ENCODE assay signal across 8 cellular contexts in the genomic region with DNA sequence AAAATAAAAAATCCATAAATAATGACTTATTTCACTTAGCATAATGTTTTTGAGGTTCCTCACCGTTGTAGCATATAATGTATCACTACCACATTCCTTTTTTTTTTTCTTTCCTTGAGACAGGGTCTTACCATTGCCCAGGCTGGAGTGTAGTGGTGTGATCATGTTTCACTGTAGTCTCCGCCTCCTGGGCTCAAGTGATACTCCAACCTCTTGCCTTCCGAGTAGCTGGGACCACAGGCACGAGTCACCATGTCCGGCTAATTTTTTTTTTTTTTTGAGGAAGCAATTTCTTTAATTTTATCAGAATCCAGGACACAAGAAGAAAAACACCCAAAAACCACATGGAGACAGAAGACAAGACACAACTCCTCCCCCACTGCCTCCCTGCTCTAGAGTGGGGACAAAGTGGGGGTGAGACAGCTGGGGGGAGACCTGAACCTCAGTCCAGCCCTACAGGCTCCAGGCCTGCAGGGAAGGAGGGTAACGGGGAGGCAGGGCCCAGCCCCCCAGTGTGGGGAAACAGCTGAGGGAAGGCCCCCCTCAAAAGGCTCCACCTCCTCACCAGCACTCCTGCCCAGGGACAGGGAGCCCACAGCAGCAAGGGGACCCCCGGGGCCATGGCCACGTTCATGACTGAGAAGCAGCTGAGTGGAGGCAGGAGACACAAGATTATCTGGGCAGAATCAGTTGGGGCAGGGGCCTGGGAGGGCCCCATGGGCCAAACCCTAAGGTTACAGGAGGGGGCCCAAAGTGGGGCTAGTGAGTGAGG. TPM values are rescaled to one million over a fixed set of nuclear protein-coding genes. Genes with fewer than 3 reads are reported as not detected.
A peak's percentile ranks its signal among the peaks of the same experiment; 100 is the strongest.
DNase-seq lines count a peak whose midpoint lies in the region; FAIRE-seq and TF ChIP-seq lines count a peak whose summit lies in the region.
"Not testable (repeated sequence)": the region's sequence is repeated elsewhere in the genome, so short reads cannot be mapped to it uniquely, and the experiment has no call there.

No MANE protein-coding gene starts in this region.

- not testable (repeated sequence) for H3K18ac ChIP-seq in H1 (ENCODE audit: extremely low read depth, low read length)

- H3K23ac ChIP-seq in H1 (ENCODE audit: insufficient read length): not testable (repeated sequence)

- H2BK120ac ChIP-seq in H1 (replicated peaks; ENCODE audit: low read depth, low read length): not testable (repeated sequence)

- not testable (repeated sequence) for H2AK5ac ChIP-seq in H1 (ENCODE audit: low read depth, low read length)

- TF ChIP-seq RAD21 in H1 (IDR thresholded peaks at IDR 0.05 in 1 of 2, conservative IDR thresholded peaks at IDR 0.05 in 1 of 2; ENCODE audit: low read depth in 2 of 2, low read length in 2 of 2): not testable (repeated sequence)

- H4K20me1 ChIP-seq in OCI-LY7 (ENCODE audit: insufficient read depth, low read length); H1 (replicated peaks in 1 of 2; ENCODE audit: control insufficient read depth in 1 of 2, insufficient read depth in 2 of 2, low read length in 2 of 2): not testable (repeated sequence)

- not testable (repeated sequence) for H2BK15ac ChIP-seq in H1 (ENCODE audit: low read length)

- not testable (repeated sequence) for H4K5ac ChIP-seq in H1 (ENCODE audit: insufficient read length, low read depth, low read length)

- H2BK20ac ChIP-seq in H1 (ENCODE audit: low read length): not testable (repeated sequence)

- not testable (repeated sequence) for BruUV-seq in OCI-LY7 (replicated peaks; lab: Mats Ljungman, UMichigan)

- H3K27ac ChIP-seq in OCI-LY7 (ENCODE audit: low read depth, low read length, poor library complexity, severe bottlenecking); H1 (ENCODE audit: low read depth, low read length): not testable (repeated sequence)

- H4K91ac ChIP-seq in H1 (replicated peaks; ENCODE audit: insufficient read length, low read length): not testable (repeated sequence)

- WGBS in H1 (ENCODE audit: extremely low coverage in 1 of 2, insufficient coverage in 1 of 2, insufficient read length in 1 of 2, insufficient replicate concordance in 2 of 2, low coverage in 1 of 2, low lambda C conversion rate in 2 of 2, missing lambda C conversion rate in 1 of 2), 2 experiments: 33% methylated on average over 6 of the region's 8 CpGs; no CpG with 5 or more reads in 1 of the 2 experiments

- not testable (repeated sequence) for DNase-seq in CD14-positive monocyte (ENCODE audit: low spot score); OCI-LY7 (ENCODE audit: low spot score); activated CD4-positive, alpha-beta T cell treated with anti-CD3 and anti-CD28 coated beads, Interleukin-2, amount 10 ng/mL, durations not matched to agents 24 days and 14 days; H1 (ENCODE audit: low read depth in 1 of 2, low spot score in 2 of 2)
- DNase-seq in H7 (peak; percentile 33), NCI-H128 (lab: John Stamatoyannopoulos, UW; ENCODE audit: unreplicated experiment) (peak; percentile 47), kidney epithelial cell (ENCODE audit: low read depth) (peak; percentile 57), retinal pigment epithelial cell (ENCODE audit: low read depth) (peak; percentile 54)

- H2BK5ac ChIP-seq in H1 (ENCODE audit: low read depth, low read length): not testable (repeated sequence)

- H3K4ac ChIP-seq in H1 (replicated peaks; ENCODE audit: insufficient read length, low read depth, low read length): not testable (repeated sequence)

- FAIRE-seq in H1 (lab: Jason Lieb, UNC): peak; percentile 39

- not testable (repeated sequence) for H3K9me3 ChIP-seq in OCI-LY7 (ENCODE audit: low read length); H1 (ENCODE audit: insufficient read depth in 2 of 2, low read depth in 1 of 2, low read length in 1 of 2)

- TF ChIP-seq CTCF in CD14-positive monocyte (IDR thresholded peaks at IDR 0.05); OCI-LY7 (conservative IDR thresholded peaks at IDR 0.05; ENCODE audit: low read length); H1 (IDR thresholded peaks at IDR 0.05; ENCODE audit: control extremely low read depth in 1 of 3, insufficient read depth in 1 of 3, low read depth in 1 of 3, low read length in 3 of 3); kidney epithelial cell (IDR thresholded peaks at IDR 0.05; ENCODE audit: insufficient read depth, low read length, poor library complexity, severe bottlenecking); retinal pigment epithelial cell (conservative IDR thresholded peaks at IDR 0.05; ENCODE audit: low read depth, low read length): not testable (repeated sequence)

- POLR2A ChIA-PET in OCI-LY7 (lab: Charles Lee): interaction anchor here (0.7 kb wide), 1 partner anchor 773 kb away, joined by 3 read pairs; no protein-coding TSS in a partner anchor
- POLR2A ChIA-PET in H1 (lab: Charles Lee; ENCODE audit: partially characterized antibody): interaction anchor here (0.6 to 0.9 kb wide), 8 partner anchors 10 to 221 kb away, joined by 3 to 4 read pairs (median 3); no protein-coding TSS in a partner anchor

- TF ChIP-seq EP300 in H1 (IDR thresholded peaks at IDR 0.05; ENCODE audit: borderline replicate concordance in 1 of 2, low read depth in 2 of 2, low read length in 2 of 2): not testable (repeated sequence)

- H3K9me3 Mint-ChIP-seq in CD14-positive monocyte; activated CD4-positive, alpha-beta T cell treated with anti-CD3 and anti-CD28 coated beads, Interleukin-2, amount 10 ng/mL, durations not matched to agents 24 days and 14 days: not testable (repeated sequence)

- not testable (repeated sequence) for H3K79me2 ChIP-seq in OCI-LY7 (ENCODE audit: insufficient read depth, low read depth, low read length); H1 (ENCODE audit: control insufficient read depth in 1 of 2, insufficient read depth in 2 of 2, low read length in 2 of 2)

- H3K36me3 ChIP-seq in H7 (replicated peaks; ENCODE audit: control insufficient read depth, insufficient read depth, low read length); OCI-LY7 (ENCODE audit: insufficient read depth, low read length); H1 (ENCODE audit: control insufficient read depth in 2 of 4, insufficient read depth in 4 of 4, low read length in 3 of 4); kidney epithelial cell (ENCODE audit: control insufficient read depth, insufficient read depth, low read length): not testable (repeated sequence)

- peak overlapping the region in 4 of 7 donors; percentile 36 to 70 (median 49) for H3K27ac Mint-ChIP-seq in CD14-positive monocyte
- H3K27ac Mint-ChIP-seq in activated CD4-positive, alpha-beta T cell treated with anti-CD3 and anti-CD28 coated beads, Interleukin-2, amount 10 ng/mL, durations not matched to agents 24 days and 14 days: peak overlapping the region; percentile 54

- not testable (repeated sequence) for H2BK12ac ChIP-seq in H1 (ENCODE audit: low read depth, low read length)

- not testable (repeated sequence) for H3K27me3 Mint-ChIP-seq in CD14-positive monocyte (ENCODE audit: low read depth in 3 of 3); activated CD4-positive, alpha-beta T cell treated with anti-CD3 and anti-CD28 coated beads, Interleukin-2, amount 10 ng/mL, durations not matched to agents 24 days and 14 days

- not testable (repeated sequence) for H3K23me2 ChIP-seq in H1 (ENCODE audit: low read depth, low read length)

- H3K14ac ChIP-seq in H1 (ENCODE audit: insufficient read length): not testable (repeated sequence)

- not testable (repeated sequence) for TF ChIP-seq POLR2A in H1 (IDR thresholded peaks at IDR 0.05; ENCODE audit: control extremely low read depth in 1 of 2, low read depth in 2 of 2, low read length in 2 of 2)

- not testable (repeated sequence) for H3K27me3 ChIP-seq in H7 (ENCODE audit: control insufficient read depth, insufficient read depth, low read length); H1 (replicated peaks in 1 of 4; ENCODE audit: control insufficient read depth in 3 of 4, extremely low read depth in 1 of 4, insufficient read depth in 3 of 4, low read length in 3 of 4); kidney epithelial cell (ENCODE audit: control insufficient read depth, insufficient read depth, low read length)

- H3K4me1 ChIP-seq in OCI-LY7 (ENCODE audit: insufficient read depth, low read length, poor library complexity, severe bottlenecking); H1 (replicated peaks in 1 of 4; ENCODE audit: control insufficient read depth in 3 of 4, insufficient read depth in 4 of 4, low read length in 3 of 4): not testable (repeated sequence)

- H3K4me2 ChIP-seq in OCI-LY7 (ENCODE audit: low read length): not testable (repeated sequence)
- peak overlapping the region in 1 of 2 experiments; percentile 2; a peak in 1 of 4 replicates for H3K4me2 ChIP-seq in H1 (ENCODE audit: insufficient read depth in 1 of 2, low read depth in 2 of 2, low read length in 2 of 2)

- intact Hi-C loops in CD14-positive monocyte (cut with micrococcal nuclease); OCI-LY7 (cut with micrococcal nuclease; ENCODE audit: unreplicated experiment); activated CD4-positive, alpha-beta T cell treated with anti-CD3 and anti-CD28 coated beads, Interleukin-2, amount 10 ng/mL, durations not matched to agents 24 days and 14 days (cut with micrococcal nuclease): not testable (repeated sequence)

- not testable (repeated sequence) for H4K8ac ChIP-seq in H1 (ENCODE audit: extremely low read depth, insufficient read depth, low read length)

- H3K4me3 ChIP-seq in H7 (ENCODE audit: insufficient read depth, low read depth, low read length); OCI-LY7 (ENCODE audit: low read depth, low read length, poor library complexity, severe bottlenecking); H1 (ENCODE audit: extremely low read depth in 1 of 4, insufficient read depth in 2 of 4, low read depth in 3 of 4, low read length in 4 of 4); kidney epithelial cell (ENCODE audit: low read depth, low read length); retinal pigment epithelial cell (ENCODE audit: low read length): not testable (repeated sequence)

- H3K36me3 Mint-ChIP-seq in CD14-positive monocyte; activated CD4-positive, alpha-beta T cell treated with anti-CD3 and anti-CD28 coated beads, Interleukin-2, amount 10 ng/mL, durations not matched to agents 24 days and 14 days (ENCODE audit: low read depth): not testable (repeated sequence)

- H3K4me3 Mint-ChIP-seq in CD14-positive monocyte; activated CD4-positive, alpha-beta T cell treated with anti-CD3 and anti-CD28 coated beads, Interleukin-2, amount 10 ng/mL, durations not matched to agents 24 days and 14 days: not testable (repeated sequence)

- H2AFZ ChIP-seq in OCI-LY7 (ENCODE audit: low read length): peak overlapping the region; percentile 26
- not testable (repeated sequence) for H2AFZ ChIP-seq in H1 (ENCODE audit: low read length)

- H3K9me2 ChIP-seq in OCI-LY7 (ENCODE audit: insufficient read depth, low read length): not testable (repeated sequence)

- H3K56ac ChIP-seq in H1 (replicated peaks; ENCODE audit: insufficient read length, low read depth, low read length): not testable (repeated sequence)

- H3K79me1 ChIP-seq in H1 (ENCODE audit: low read depth, low read length): not testable (repeated sequence)

- CTCF ChIA-PET in OCI-LY7 (lab: Charles Lee; ENCODE audit: unreplicated experiment): not testable (repeated sequence)
- CTCF ChIA-PET in H1 (lab: Charles Lee; ENCODE audit: partially characterized antibody): interaction anchor here (0.6 to 2.5 kb wide), 12 partner anchors 8 to 597 kb away, joined by 3 to 11 read pairs (median 4); no protein-coding TSS in a partner anchor

- H3K9ac ChIP-seq in H1 (replicated peaks in 1 of 4; ENCODE audit: extremely low read depth in 1 of 4, low read depth in 3 of 4, low read length in 3 of 4): not testable (repeated sequence)

- not testable (repeated sequence) for H3K4me1 Mint-ChIP-seq in CD14-positive monocyte; activated CD4-positive, alpha-beta T cell treated with anti-CD3 and anti-CD28 coated beads, Interleukin-2, amount 10 ng/mL, durations not matched to agents 24 days and 14 days

RNA-seq across cellular contexts. Expression of a gene that starts 27.0 kb away (rescaled TPM):
- polyA plus RNA-seq in CD14-positive monocyte (under 1 TPM; 0.14 to 0.68 TPM), H1 (2011; rRNA removed) (46.6 and 60.9 TPM in 2 replicates)
- total RNA-seq in H7 (2014; rRNA removed; shearing (Covaris generic)): 101 and 113 TPM in 2 replicates
- total RNA-seq in OCI-LY7 (2014; rRNA removed; shearing (Covaris generic)): 133 and 138 TPM in 2 replicates
- total RNA-seq in OCI-LY7 (2022) (167 and 176 TPM in 2 replicates), kidney epithelial cell (8.4 and 10.3 TPM in 2 replicates)
- 64.9 and 66.5 TPM in 2 replicates for total RNA-seq in activated CD4-positive, alpha-beta T cell treated with anti-CD3 and anti-CD28 coated beads, Interleukin-2, amount 10 ng/mL, durations not matched to agents 24 days and 14 days
- total RNA-seq in H1 (2021; fragmentation: NEBNext Ultra II Directional; extraction: Animal tissue kit (Norgen Biotek cat#: 25700)): 64.3 and 69.3 TPM in 2 replicates
- polyA plus RNA-seq in H1 (2011; cell fraction: cytosol; rRNA removed): 68.7 TPM
- polyA plus RNA-seq in H1 (2011; cell fraction: nucleus; rRNA removed): 85.7 TPM
- 57.7 to 66.0 TPM (median 62.9 TPM) in 4 replicates for polyA plus RNA-seq in H1 (2012, experiment 1 of 2)
- 42.3 TPM for polyA plus RNA-seq in H1 (2012, experiment 2 of 2)
- 45.5 TPM for polyA plus RNA-seq in H1 (2013, experiment 1 of 2)
- polyA plus RNA-seq in H1 (2013, experiment 2 of 2): 44.5 TPM
- polyA minus RNA-seq in H1 (2011; rRNA and poly(A)+ RNA removed): 47.9 and 58.8 TPM in 2 replicates
- 40.5 TPM for polyA minus RNA-seq in H1 (2011; cell fraction: cytosol; rRNA and poly(A)+ RNA removed)
- polyA minus RNA-seq in H1 (2011; cell fraction: nucleus; rRNA and poly(A)+ RNA removed): 41.0 TPM

RNA-seq across cellular contexts. Expression of a gene that starts 41.9 kb away (rescaled TPM):
- polyA plus RNA-seq in CD14-positive monocyte (10 to 100 TPM; 28.5 to 39.2 TPM), H1 (2011; rRNA removed) (31.1 and 53.7 TPM in 2 replicates)
- total RNA-seq in H7 (2014; rRNA removed; shearing (Covaris generic)): 79.8 and 91.2 TPM in 2 replicates
- total RNA-seq in OCI-LY7 (2014; rRNA removed; shearing (Covaris generic)): 77.5 and 79.2 TPM in 2 replicates
- total RNA-seq in OCI-LY7 (2022) (93.3 and 97.8 TPM in 2 replicates), kidney epithelial cell (44.4 and 53.7 TPM in 2 replicates)
- 64.9 and 71.3 TPM in 2 replicates for total RNA-seq in activated CD4-positive, alpha-beta T cell treated with anti-CD3 and anti-CD28 coated beads, Interleukin-2, amount 10 ng/mL, durations not matched to agents 24 days and 14 days
- 81.9 and 85.0 TPM in 2 replicates for total RNA-seq in H1 (2021; fragmentation: NEBNext Ultra II Directional; extraction: Animal tissue kit (Norgen Biotek cat#: 25700))
- polyA plus RNA-seq in H1 (2011; cell fraction: cytosol; rRNA removed): 34.8 TPM
- 77.6 TPM for polyA plus RNA-seq in H1 (2011; cell fraction: nucleus; rRNA removed)
- polyA plus RNA-seq in H1 (2012, experiment 1 of 2): 85.4 to 115 TPM (median 89.6 TPM) in 4 replicates
- 85.3 TPM for polyA plus RNA-seq in H1 (2012, experiment 2 of 2)
- 72.0 TPM for polyA plus RNA-seq in H1 (2013, experiment 1 of 2)
- polyA plus RNA-seq in H1 (2013, experiment 2 of 2): 70.3 TPM
- 11.0 and 18.4 TPM in 2 replicates for polyA minus RNA-seq in H1 (2011; rRNA and poly(A)+ RNA removed)
- polyA minus RNA-seq in H1 (2011; cell fraction: cytosol; rRNA and poly(A)+ RNA removed): 17.6 TPM
- 28.4 TPM for polyA minus RNA-seq in H1 (2011; cell fraction: nucleus; rRNA and poly(A)+ RNA removed)

RNA-seq across cellular contexts. Expression of a gene that starts 46.2 kb away (rescaled TPM):
- 1 to 10 TPM; 3.0 to 3.5 TPM for polyA plus RNA-seq in CD14-positive monocyte
- total RNA-seq in H7 (2014; rRNA removed; shearing (Covaris generic)): 38.3 and 41.9 TPM in 2 replicates
- 19.9 and 21.4 TPM in 2 replicates for total RNA-seq in OCI-LY7 (2014; rRNA removed; shearing (Covaris generic))
- 30.2 and 35.0 TPM in 2 replicates for total RNA-seq in OCI-LY7 (2022)
- total RNA-seq in activated CD4-positive, alpha-beta T cell treated with anti-CD3 and anti-CD28 coated beads, Interleukin-2, amount 10 ng/mL, durations not matched to agents 24 days and 14 days: 29.5 and 33.6 TPM in 2 replicates
- total RNA-seq in H1 (2021; fragmentation: NEBNext Ultra II Directional; extraction: Animal tissue kit (Norgen Biotek cat#: 25700)): 45.4 and 47.3 TPM in 2 replicates
- polyA plus RNA-seq in H1 (2011; rRNA removed): 78.6 and 109 TPM in 2 replicates
- polyA plus RNA-seq in H1 (2011; cell fraction: cytosol; rRNA removed): 65.5 TPM
- polyA plus RNA-seq in H1 (2011; cell fraction: nucleus; rRNA removed): 507 TPM
- 56.3 to 75.9 TPM (median 63.4 TPM) in 4 replicates for polyA plus RNA-seq in H1 (2012, experiment 1 of 2)
- polyA plus RNA-seq in H1 (2012, experiment 2 of 2): 55.0 TPM
- polyA plus RNA-seq in H1 (2013, experiment 1 of 2): 46.2 TPM
- polyA plus RNA-seq in H1 (2013, experiment 2 of 2): 40.2 TPM
- 17.8 and 27.1 TPM in 2 replicates for polyA minus RNA-seq in H1 (2011; rRNA and poly(A)+ RNA removed)
- polyA minus RNA-seq in H1 (2011; cell fraction: cytosol; rRNA and poly(A)+ RNA removed): 11.4 TPM
- polyA minus RNA-seq in H1 (2011; cell fraction: nucleus; rRNA and poly(A)+ RNA removed): 27.5 TPM
- 27.9 and 28.0 TPM in 2 replicates for total RNA-seq in kidney epithelial cell

RNA-seq across cellular contexts. Expression of a gene that starts 47.1 kb away (rescaled TPM):
- polyA plus RNA-seq in CD14-positive monocyte: 10 to 100 TPM; 12.2 to 16.5 TPM
- 11.6 and 14.9 TPM in 2 replicates for total RNA-seq in H7 (2014; rRNA removed; shearing (Covaris generic))
- 17.4 and 21.6 TPM in 2 replicates for total RNA-seq in OCI-LY7 (2014; rRNA removed; shearing (Covaris generic))
- total RNA-seq in OCI-LY7 (2022): 14.1 and 18.5 TPM in 2 replicates
- total RNA-seq in activated CD4-positive, alpha-beta T cell treated with anti-CD3 and anti-CD28 coated beads, Interleukin-2, amount 10 ng/mL, durations not matched to agents 24 days and 14 days: 11.3 and 14.3 TPM in 2 replicates
- total RNA-seq in H1 (2021; fragmentation: NEBNext Ultra II Directional; extraction: Animal tissue kit (Norgen Biotek cat#: 25700)): 9.8 and 9.9 TPM in 2 replicates
- 7.4 and 11.0 TPM in 2 replicates for polyA plus RNA-seq in H1 (2011; rRNA removed)
- 10.9 TPM for polyA plus RNA-seq in H1 (2011; cell fraction: cytosol; rRNA removed)
- 14.1 TPM for polyA plus RNA-seq in H1 (2011; cell fraction: nucleus; rRNA removed)
- 8.2 to 11.0 TPM (median 10.5 TPM) in 4 replicates for polyA plus RNA-seq in H1 (2012, experiment 1 of 2)
- polyA plus RNA-seq in H1 (2012, experiment 2 of 2): 6.4 TPM
- polyA plus RNA-seq in H1 (2013, experiment 1 of 2): 4.9 TPM
- polyA plus RNA-seq in H1 (2013, experiment 2 of 2): 4.7 TPM
- 13.1 and 18.0 TPM in 2 replicates for polyA minus RNA-seq in H1 (2011; rRNA and poly(A)+ RNA removed)
- 7.9 TPM for polyA minus RNA-seq in H1 (2011; cell fraction: cytosol; rRNA and poly(A)+ RNA removed)
- polyA minus RNA-seq in H1 (2011; cell fraction: nucleus; rRNA and poly(A)+ RNA removed): 10.0 TPM
- total RNA-seq in kidney epithelial cell: 17.5 and 18.4 TPM in 2 replicates

RNA-seq across cellular contexts. Expression of a gene that starts 50.8 kb away (rescaled TPM):
- 100 to 1,000 TPM; 138 to 228 TPM for polyA plus RNA-seq in CD14-positive monocyte
- total RNA-seq in H7 (2014; rRNA removed; shearing (Covaris generic)): 27.9 and 30.6 TPM in 2 replicates
- 73.6 and 106 TPM in 2 replicates for total RNA-seq in OCI-LY7 (2014; rRNA removed; shearing (Covaris generic))
- 148 and 150 TPM in 2 replicates for total RNA-seq in OCI-LY7 (2022)
- total RNA-seq in activated CD4-positive, alpha-beta T cell treated with anti-CD3 and anti-CD28 coated beads, Interleukin-2, amount 10 ng/mL, durations not matched to agents 24 days and 14 days: 271 and 278 TPM in 2 replicates
- total RNA-seq in H1 (2021; fragmentation: NEBNext Ultra II Directional; extraction: Animal tissue kit (Norgen Biotek cat#: 25700)): 33.5 and 35.4 TPM in 2 replicates
- 24.5 and 28.9 TPM in 2 replicates for polyA plus RNA-seq in H1 (2011; rRNA removed)
- polyA plus RNA-seq in H1 (2011; cell fraction: cytosol; rRNA removed): 9.1 TPM
- 19.7 TPM for polyA plus RNA-seq in H1 (2011; cell fraction: nucleus; rRNA removed)
- 18.0 to 28.5 TPM (median 23.0 TPM) in 4 replicates for polyA plus RNA-seq in H1 (2012, experiment 1 of 2)
- 15.3 TPM for polyA plus RNA-seq in H1 (2012, experiment 2 of 2)
- polyA plus RNA-seq in H1 (2013, experiment 1 of 2): 44.2 TPM
- polyA plus RNA-seq in H1 (2013, experiment 2 of 2): 52.6 TPM
- polyA minus RNA-seq in H1 (2011; rRNA and poly(A)+ RNA removed): 11.9 and 16.1 TPM in 2 replicates
- polyA minus RNA-seq in H1 (2011; cell fraction: cytosol; rRNA and poly(A)+ RNA removed): 18.5 TPM
- 11.9 TPM for polyA minus RNA-seq in H1 (2011; cell fraction: nucleus; rRNA and poly(A)+ RNA removed)
- 214 and 300 TPM in 2 replicates for total RNA-seq in kidney epithelial cell
